Comparison of ENCODE assay signal across 8 cellular contexts in the genomic region with DNA sequence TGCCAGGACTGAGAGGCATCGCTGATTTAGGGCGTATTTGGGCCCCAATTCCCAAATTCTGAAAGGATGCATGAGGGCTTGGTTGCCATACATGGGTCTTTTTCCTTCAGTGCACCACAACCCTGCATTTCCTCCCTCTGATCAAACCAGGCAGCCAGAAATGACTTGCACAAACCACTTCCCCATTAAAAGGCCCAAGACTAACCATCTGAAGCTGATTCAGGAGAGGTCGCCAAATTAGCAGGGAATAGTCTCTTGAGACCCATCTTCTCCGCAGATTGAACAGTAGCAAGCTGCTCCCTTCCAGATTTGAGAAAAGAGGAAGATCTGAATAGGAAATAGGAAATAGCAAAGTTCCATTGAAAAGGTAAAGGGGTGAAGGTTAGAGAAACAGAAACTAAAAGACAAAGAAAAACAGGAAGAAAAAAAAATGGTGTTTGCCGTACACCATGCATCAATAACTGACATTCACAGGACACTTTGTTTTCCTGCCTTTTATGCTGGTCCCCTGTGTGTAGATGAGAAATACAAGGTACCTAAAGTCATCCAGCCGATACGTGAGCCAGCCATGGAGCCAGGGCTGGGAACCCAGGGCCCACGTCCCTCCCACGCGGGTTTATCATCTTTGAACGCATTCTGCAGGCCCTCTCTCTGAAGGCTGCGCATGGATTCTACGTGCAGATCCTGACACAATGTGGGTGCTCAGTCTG.
DNase-seq lines count a peak whose midpoint lies in the region; ATAC-seq and TF ChIP-seq lines count a peak whose summit lies in the region.

No MANE protein-coding gene starts in this region.

- no peaks in the 10 kb centered on the region for H3K79me2 ChIP-seq in Loucy (ENCODE audit: insufficient read depth, low read length)

- peak overlapping the region; percentile 51 for H3K4me3 ChIP-seq in Loucy (ENCODE audit: low read length, poor library complexity, severe bottlenecking)
- peak overlapping the region in 3 of 59 donors; percentile 2 to 24 (median 7) for H3K4me3 ChIP-seq in dorsolateral prefrontal cortex

- H3K27me3 ChIP-seq in Loucy (ENCODE audit: insufficient read depth, low read length, poor library complexity, severe bottlenecking) (no peaks in the 10 kb centered on the region), dorsolateral prefrontal cortex (peaks cover 0 to 12% (median 0%) of the 10 kb centered on the region in 45 donors)

- H3K9me2 ChIP-seq in Loucy (replicated peaks; ENCODE audit: low read depth, low read length) = no peaks in the 10 kb centered on the region

- TF ChIP-seq CTCF in Loucy (conservative IDR thresholded peaks at IDR 0.05; ENCODE audit: low read length) (no peak), dorsolateral prefrontal cortex (IDR thresholded peaks at IDR 0.05 in 54 of 56, conservative IDR thresholded peaks at IDR 0.05 in 2 of 56; ENCODE audit: low read depth in 1 of 56, partially characterized antibody in 56 of 56) (no peak)

- peak overlapping the region; percentile 70 for H2AFZ ChIP-seq in Loucy (ENCODE audit: low read length)

- DNase-seq in GF-D8 (lab: John Stamatoyannopoulos, UW) = peak; percentile 46
- DNase-seq in dorsolateral prefrontal cortex = no peak
- DNase-seq in A172 (ENCODE audit: low spot score) = no peak
- DNase-seq in NCI-H1694 (lab: John Stamatoyannopoulos, UW) = no peak
- no peak for DNase-seq in HK-2 (ENCODE audit: unreplicated experiment)
- DNase-seq in stimulated activated CD4-positive, alpha-beta T cell treated with anti-CD3 and anti-CD28 coated beads, Interleukin-4, amount 100 ng/mL, for 24 hours = no peak

- H3K9ac ChIP-seq in Loucy (ENCODE audit: low read depth, low read length, poor library complexity, severe bottlenecking) = peak overlapping the region; percentile 51

- H3K4me1 ChIP-seq in Loucy (ENCODE audit: insufficient read depth, low read length, poor library complexity, severe bottlenecking) = peaks cover 33% of the 10 kb centered on the region

- peak overlapping the region in 40 of 59 donors; percentile 0 to 77 (median 41) for H3K27ac ChIP-seq in dorsolateral prefrontal cortex

- no peaks in the 10 kb centered on the region for H3K36me3 ChIP-seq in Loucy (ENCODE audit: insufficient read depth, low read length)

- intact Hi-C loops in dorsolateral prefrontal cortex (cut with DNase I) = no loop called here

- H4K20me1 ChIP-seq in Loucy (ENCODE audit: insufficient read depth, low read length, poor library complexity, severe bottlenecking) = no peaks in the 10 kb centered on the region

- H3F3A ChIP-seq in Loucy (ENCODE audit: low read depth) = no peaks in the 10 kb centered on the region

- peak overlapping the region; percentile 62 for H3K4me2 ChIP-seq in Loucy (ENCODE audit: low read depth, low read length, poor library complexity, severe bottlenecking)

- peak; percentile 82 for ATAC-seq in GM21423 (IDR thresholded peaks at IDR 0.05; ENCODE audit: unreplicated experiment)

- no peaks in the 10 kb centered on the region for H3K9me3 ChIP-seq in Loucy (ENCODE audit: insufficient read depth, low read depth, low read length)
